8 cellular contexts compared by ENCODE assay signal in the genomic region with DNA sequence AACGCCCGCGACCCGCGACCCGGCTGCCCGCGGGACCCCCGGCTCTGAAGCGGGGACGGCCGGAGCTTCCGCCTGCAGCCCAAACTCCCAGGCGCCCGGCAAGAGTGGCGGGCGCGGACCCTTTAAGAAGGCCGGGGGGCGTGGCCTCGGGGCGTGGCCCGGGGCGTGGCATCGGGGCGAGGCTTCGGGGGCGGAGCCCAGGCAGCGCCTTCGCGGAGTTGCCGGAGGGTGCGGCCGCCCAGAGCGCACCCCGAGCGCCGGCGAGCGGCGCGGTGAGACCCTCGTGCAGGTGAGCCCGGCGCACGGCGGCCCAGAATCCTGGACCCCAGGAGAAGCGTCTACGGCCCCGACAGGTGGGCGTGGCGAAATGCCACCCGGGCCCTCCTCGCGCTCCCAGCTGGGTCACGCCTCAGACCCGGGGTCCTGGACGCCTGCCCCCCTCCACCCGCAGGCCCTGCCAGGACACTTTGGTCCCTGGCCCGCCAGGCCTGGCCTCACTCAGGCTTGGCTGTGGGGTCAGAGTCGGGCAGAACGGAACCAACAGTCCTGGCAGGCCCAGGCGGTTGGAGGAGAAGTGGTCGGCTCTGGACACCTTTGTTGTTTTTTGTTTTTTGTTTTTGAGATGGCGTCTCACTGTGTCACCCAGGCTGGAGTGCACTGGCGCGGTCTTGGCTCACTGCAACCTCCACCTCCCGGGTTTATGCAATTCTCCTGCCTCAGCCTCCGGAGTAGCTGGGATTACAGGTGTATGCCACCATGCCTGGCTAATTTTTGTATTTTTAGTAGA. TPM values are rescaled to one million over a fixed set of nuclear protein-coding genes. Genes with fewer than 3 reads are reported as not detected.
A peak's percentile ranks its signal among the peaks of the same experiment; 100 is the strongest.
DNase-seq lines count a peak whose midpoint lies in the region; ATAC-seq and TF ChIP-seq lines count a peak whose summit lies in the region.

No MANE protein-coding gene starts in this region.

- H3K4me3 Mint-ChIP-seq in endothelial cell (ENCODE audit: unreplicated experiment) = no peak overlapping the region

- no peaks in the 10 kb centered on the region for H3K9me3 Mint-ChIP-seq in endothelial cell (ENCODE audit: unreplicated experiment)

- no peak overlapping the region for H3K27ac Mint-ChIP-seq in endothelial cell (ENCODE audit: unreplicated experiment)

- DNase-seq in AG20443 (ENCODE audit: low spot score) = peak; percentile 97
- DNase-seq in NCI-H748 (lab: John Stamatoyannopoulos, UW; ENCODE audit: unreplicated experiment) = peak; percentile 80
- DNase-seq in activated CD8-positive, alpha-beta memory T cell treated with anti-CD3 and anti-CD28 coated beads for 48 hours (ENCODE audit: low read depth in 2 of 3, low spot score in 2 of 3) = peak; percentile 83 to 94 (median 91)
- DNase-seq in endothelial cell (ENCODE audit: low spot score) = peak; percentile 72
- peak; percentile 47 for DNase-seq in midbrain (lab: John Stamatoyannopoulos, UW)
- DNase-seq in stimulated activated CD8-positive, alpha-beta memory T cell treated with anti-CD3 and anti-CD28 coated beads, Interleukin-2, amount 100 ng/mL, for 1 hour (ENCODE audit: low read depth in 2 of 2) = peak; percentile 87 to 89

- H3K27me3 Mint-ChIP-seq in endothelial cell (ENCODE audit: unreplicated experiment) = peaks cover 13% of the 10 kb centered on the region

- H3K4me1 Mint-ChIP-seq in endothelial cell (ENCODE audit: unreplicated experiment) = peaks cover 2% of the 10 kb centered on the region

- peaks cover 3% of the 10 kb centered on the region for H3K36me3 Mint-ChIP-seq in endothelial cell (ENCODE audit: low read depth, unreplicated experiment)

- ATAC-seq in GM18873 (IDR thresholded peaks at IDR 0.05; ENCODE audit: low FRiP score, unreplicated experiment) (peak; percentile 42), HG03159 (IDR thresholded peaks at IDR 0.05; ENCODE audit: unreplicated experiment) (peak; percentile 58)

- TF ChIP-seq CTCF in endothelial cell (IDR thresholded peaks at IDR 0.05; ENCODE audit: unreplicated experiment) = peak; percentile 42

RNA-seq across cellular contexts. Expression of gene RNF223, which starts 14.4 kb away (rescaled TPM):
- not detected for total RNA-seq in endothelial cell (ENCODE audit: unreplicated experiment)

RNA-seq across cellular contexts. Expression of gene AGRN, which starts 39.8 kb away (rescaled TPM):
- total RNA-seq in endothelial cell (ENCODE audit: unreplicated experiment) = 374 TPM

RNA-seq across cellular contexts. Expression of gene ISG15, which starts 46.4 kb away (rescaled TPM):
- 33.3 TPM for total RNA-seq in endothelial cell (ENCODE audit: unreplicated experiment)

RNA-seq across cellular contexts. Expression of gene C1orf159, which starts 56.2 kb away (rescaled TPM):
- total RNA-seq in endothelial cell (ENCODE audit: unreplicated experiment) = 16.6 TPM

RNA-seq across cellular contexts. Expression of gene HES4, which starts 59.8 kb away (rescaled TPM):
- 144 TPM for total RNA-seq in endothelial cell (ENCODE audit: unreplicated experiment)

Comparison
In these comparisons a context has a peak if more than half of its experiments do, and no peak if none do; other contexts are left out.
1. Peak in every context shown above with its lines: DNase-seq and ATAC-seq.
2. DNase-seq: peak in every context shown above with its lines; median percentile 97 in AG20443; 91 in activated CD8-positive, alpha-beta memory T cell treated with anti-CD3 and anti-CD28 coated beads for 48 hours; 88 in stimulated activated CD8-positive, alpha-beta memory T cell treated with anti-CD3 and anti-CD28 coated beads, Interleukin-2, amount 100 ng/mL, for 1 hour; 80 in NCI-H748; 72 in endothelial cell; 47 in midbrain.